ENCODE assay signal across 10 cellular contexts in the genomic region with DNA sequence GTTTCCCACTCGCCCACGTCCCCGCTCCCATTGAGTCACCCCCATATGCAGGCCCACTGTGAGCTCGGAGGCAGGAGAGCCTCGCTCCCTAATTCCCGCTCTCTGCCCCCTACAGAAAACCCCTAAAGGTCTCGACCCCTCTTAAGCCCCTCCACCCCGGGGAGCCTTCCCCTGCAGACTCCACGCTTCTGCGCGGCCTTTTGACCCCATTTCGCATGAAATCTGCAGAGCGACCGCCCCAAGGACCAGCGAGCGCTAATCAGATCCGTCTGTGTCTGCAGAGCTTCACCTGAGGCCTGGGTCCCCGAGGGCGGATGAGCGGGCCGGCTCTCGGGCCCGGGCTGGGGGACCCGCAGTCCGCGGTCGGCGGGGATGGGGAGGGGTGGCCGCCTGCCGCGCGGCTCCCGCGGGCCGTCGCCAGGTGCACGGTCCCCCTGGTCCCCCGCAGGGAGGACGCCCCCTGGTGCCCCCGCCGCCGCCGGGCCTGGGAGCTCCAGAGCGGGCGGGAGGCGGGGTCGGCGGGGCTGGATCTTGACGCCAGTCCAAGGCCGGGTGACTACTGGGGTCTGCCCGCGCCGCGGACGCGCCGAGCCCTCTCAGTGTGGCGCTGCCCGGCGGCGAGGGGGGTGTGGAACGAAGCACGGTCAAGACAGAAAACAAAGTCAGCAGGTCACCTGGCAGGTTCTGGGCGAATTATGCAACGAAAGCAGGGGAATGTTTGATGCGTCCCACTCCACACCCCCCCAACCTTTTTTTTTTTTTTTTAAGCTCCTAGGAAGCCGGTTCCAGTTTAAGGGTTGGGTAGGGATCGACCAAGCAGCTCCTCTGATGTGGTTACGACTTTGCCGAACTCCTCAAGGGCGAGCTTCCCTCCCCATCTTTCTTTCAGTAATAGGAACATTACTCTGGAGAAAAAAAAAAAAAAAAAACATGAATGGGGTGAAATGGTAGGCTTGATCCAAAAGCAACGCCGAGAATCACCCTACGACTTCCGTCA. TPM values are rescaled to one million over a fixed set of nuclear protein-coding genes. Genes with fewer than 3 reads are reported as not detected.
DNase-seq lines count a peak whose midpoint lies in the region; ATAC-seq and TF ChIP-seq lines count a peak whose summit lies in the region.
"Had no signal": no experiment of that assay in that cellular context is flagged by ENCODE, and none has a peak within 500 bp of the region (broad histone marks: within the 10 kb centered on the region; RNA-seq: fewer than 3 reads in every experiment).

No MANE protein-coding gene starts in this region.

- H3K79me1 ChIP-seq in mesendoderm (ENCODE audit: low read length), result no peaks in the 10 kb centered on the region

- no peaks in the 10 kb centered on the region for H3K9me3 ChIP-seq in breast epithelium
- no peaks in the 10 kb centered on the region for H3K9me3 ChIP-seq in tibial artery
- no peaks in the 10 kb centered on the region for H3K9me3 ChIP-seq in T-helper 17 cell (ENCODE audit: control insufficient read depth, low read length, poor library complexity, severe bottlenecking)

- H2BK5ac ChIP-seq in mesendoderm (ENCODE audit: low read length), result no peak overlapping the region

- DNase-seq in breast epithelium (ENCODE audit: low spot score in 2 of 2) (no peak), MCF 10A (ENCODE audit: unreplicated experiment) (no peak), ecto neural progenitor cell (ENCODE audit: low spot score) (peak; percentile 76), mesendoderm (peak; percentile 57), tibial artery (no peak), erythroblast (lab: John Stamatoyannopoulos, UW) (no peak), T-helper 17 cell (no peak)
- DNase-seq in activated naive CD8-positive, alpha-beta T cell treated with anti-CD3 and anti-CD28 coated beads for 36 hours, result no peak
- DNase-seq: activated T-cell treated with anti-CD3 and anti-CD28 coated beads, Interleukin-2, amount 50 U/mL, for 48 hours; NCI-H1436 had no signal

- peak overlapping the region; percentile 79 for H3K4me2 ChIP-seq in mesendoderm (ENCODE audit: low read length)

- H2BK120ac ChIP-seq in mesendoderm (ENCODE audit: low read depth, low read length), result peak overlapping the region; percentile 18

- WGBS in mesendoderm (ENCODE audit: extremely low coverage, insufficient coverage, low lambda C conversion rate), result no CpG with 5 or more reads among the region's 75 CpGs

- H2BK15ac ChIP-seq in mesendoderm (replicated peaks; ENCODE audit: low read depth), result no peak overlapping the region

- H3K27ac Mint-ChIP-seq in MCF 10A (ENCODE audit: low read depth, unreplicated experiment), result no peak overlapping the region
- no peak overlapping the region for H3K27ac Mint-ChIP-seq in activated naive CD8-positive, alpha-beta T cell treated with anti-CD3 and anti-CD28 coated beads for 36 hours
- H3K27ac Mint-ChIP-seq in T-helper 17 cell, result no peak overlapping the region

- no peak for ATAC-seq in T-helper 17 cell

- BruUV-seq in MCF 10A (replicated peaks; lab: Mats Ljungman, UMichigan), result no TSS peak

- H4K8ac ChIP-seq in mesendoderm (ENCODE audit: low read depth, low read length), result peak overlapping the region; percentile 77

- H3K79me2 ChIP-seq in mesendoderm (ENCODE audit: control insufficient read depth, insufficient read depth, low read length), result no peaks in the 10 kb centered on the region

- H3K27me3 Mint-ChIP-seq in MCF 10A (ENCODE audit: insufficient read depth, unreplicated experiment) (no peaks in the 10 kb centered on the region), T-helper 17 cell (peaks cover 69% of the 10 kb centered on the region)
- H3K27me3 Mint-ChIP-seq in activated naive CD8-positive, alpha-beta T cell treated with anti-CD3 and anti-CD28 coated beads for 36 hours, result peaks cover 72% of the 10 kb centered on the region

- H3K56ac ChIP-seq in mesendoderm (ENCODE audit: low read length), result peak overlapping the region; percentile 85

- peak overlapping the region; percentile 6 for H3K18ac ChIP-seq in mesendoderm (ENCODE audit: low read length)

- TF ChIP-seq CTCF in breast epithelium (IDR thresholded peaks at IDR 0.05) (no peak), MCF 10A (IDR thresholded peaks at IDR 0.05; ENCODE audit: unreplicated experiment) (no peak), tibial artery (IDR thresholded peaks at IDR 0.05) (no peak)

- H3K4me3 ChIP-seq in breast epithelium (peak overlapping the region in 2 of 3 donors; percentile 50 to 65), mesendoderm (ENCODE audit: low read length) (peak overlapping the region; percentile 48), tibial artery (peak overlapping the region; percentile 41 to 54)

- no peak overlapping the region for H3K4ac ChIP-seq in mesendoderm (ENCODE audit: low read depth, low read length)

- TF ChIP-seq POLR2A in breast epithelium (IDR thresholded peaks at IDR 0.05), result no peak
- TF ChIP-seq POLR2A in erythroblast (IDR thresholded peaks at IDR 0.05; ENCODE audit: low read length), result no peak

- POLR2A ChIA-PET in MCF 10A (lab: Yijun Ruan, JAX), result interaction anchor here (1.1 kb wide), 1 partner anchor 488 kb away, joined by 3 read pairs; no protein-coding TSS in a partner anchor

- H3K23ac ChIP-seq in mesendoderm (ENCODE audit: low read length), result no peak overlapping the region

- no peak overlapping the region for H3K4me3 Mint-ChIP-seq in MCF 10A (ENCODE audit: unreplicated experiment)
- H3K4me3 Mint-ChIP-seq in activated naive CD8-positive, alpha-beta T cell treated with anti-CD3 and anti-CD28 coated beads for 36 hours, result no peak overlapping the region
- H3K4me3 Mint-ChIP-seq in T-helper 17 cell, result no peak overlapping the region

- H3K36me3 Mint-ChIP-seq in MCF 10A (ENCODE audit: insufficient read depth, unreplicated experiment) (peaks cover 7% of the 10 kb centered on the region), T-helper 17 cell (ENCODE audit: low read depth) (no peaks in the 10 kb centered on the region)
- no peaks in the 10 kb centered on the region for H3K36me3 Mint-ChIP-seq in activated naive CD8-positive, alpha-beta T cell treated with anti-CD3 and anti-CD28 coated beads for 36 hours

- H2AK5ac ChIP-seq in mesendoderm (ENCODE audit: low read length), result no peak overlapping the region

- H4K5ac ChIP-seq in mesendoderm (ENCODE audit: low read length), result no peak overlapping the region

- CTCF ChIA-PET in MCF 10A (lab: Yijun Ruan, JAX), result interaction anchor here (0.6 kb wide), 2 partner anchors 595 to 863 kb away, joined by 4 to 5 read pairs; no protein-coding TSS in a partner anchor

- intact Hi-C loops in breast epithelium (cut with DNase I; ENCODE audit: low total_unique reads), result no loop called here
- intact Hi-C loops in MCF 10A (cut with micrococcal nuclease), result no loop called here
- intact Hi-C loops in tibial artery (cut with DNase I; ENCODE audit: low total_unique reads), result no loop called here

- H3K9me3 Mint-ChIP-seq in MCF 10A (ENCODE audit: unreplicated experiment), result no peaks in the 10 kb centered on the region
- H3K9me3 Mint-ChIP-seq in activated naive CD8-positive, alpha-beta T cell treated with anti-CD3 and anti-CD28 coated beads for 36 hours, result no peaks in the 10 kb centered on the region

- H3K4me1 Mint-ChIP-seq in MCF 10A (ENCODE audit: insufficient read depth, unreplicated experiment), result peaks cover 22% of the 10 kb centered on the region
- H3K4me1 Mint-ChIP-seq in activated naive CD8-positive, alpha-beta T cell treated with anti-CD3 and anti-CD28 coated beads for 36 hours, result no peaks in the 10 kb centered on the region
- H3K4me1 Mint-ChIP-seq in T-helper 17 cell, result peaks cover 2% of the 10 kb centered on the region

- H3K36me3 ChIP-seq in breast epithelium (no peaks in the 10 kb centered on the region), mesendoderm (ENCODE audit: control insufficient read depth, insufficient read depth, low read length) (peaks cover 4% of the 10 kb centered on the region), tibial artery (peaks cover 5 to 19% (median 15%) of the 10 kb centered on the region in 3 donors)

- H3K27me3 ChIP-seq in breast epithelium (peaks cover 0 to 3% of the 10 kb centered on the region in 2 donors), mesendoderm (ENCODE audit: insufficient read depth, low read length, poor library complexity) (no peaks in the 10 kb centered on the region), tibial artery (peaks cover 0 to 7% of the 10 kb centered on the region in 2 donors)

- peak overlapping the region; percentile 56 for H3K9ac ChIP-seq in mesendoderm (ENCODE audit: low read length)

- H3K4me1 ChIP-seq in breast epithelium, result no peaks in the 10 kb centered on the region
- H3K4me1 ChIP-seq in mesendoderm (ENCODE audit: control insufficient read depth, low read depth, low read length), result peaks cover 12% of the 10 kb centered on the region
- H3K4me1 ChIP-seq in tibial artery, result peaks cover 0 to 20% (median 10%) of the 10 kb centered on the region in 4 donors

- peak overlapping the region in 1 of 2 donors; percentile 67 for H3K27ac ChIP-seq in breast epithelium
- H3K27ac ChIP-seq in mesendoderm (ENCODE audit: low read depth, low read length), result no peak overlapping the region
- no peak overlapping the region for H3K27ac ChIP-seq in tibial artery

RNA-seq across cellular contexts. Expression of gene BMP4, which starts 9.9 kb away (rescaled TPM):
- total RNA-seq in breast epithelium (10 to 100 TPM; 17.0 to 51.8 (median 17.7) TPM), MCF 10A (2022) (0.28 and 0.54 TPM in 2 replicates), T-helper 17 cell (not detected)
- 7.8 TPM for polyA plus RNA-seq in mesendoderm (2013, experiment 1 of 2)
- polyA plus RNA-seq in mesendoderm (2013, experiment 2 of 2), result 8.5 TPM
- not detected for total RNA-seq in activated naive CD8-positive, alpha-beta T cell treated with anti-CD3 and anti-CD28 coated beads for 36 hours

Comparison
In these comparisons a context has a peak if more than half of its experiments do, and no peak if none do; other contexts are left out.
1. RNA of gene BMP4, which starts 9.9 kb away (total RNA-seq): 17.0 to 51.8 TPM in breast epithelium; 0.28 to 0.54 TPM in MCF 10A, not detected in T-helper 17 cell and not detected in activated naive CD8-positive, alpha-beta T cell treated with anti-CD3 and anti-CD28 coated beads for 36 hours; every median in the first group is over 10 times any median in the second.
2. DNase-seq: peak in ecto neural progenitor cell (single experiment) and mesendoderm (single experiment); none in breast epithelium (0 of 2), MCF 10A (single experiment), tibial artery (0 of 2), activated naive CD8-positive, alpha-beta T cell treated with anti-CD3 and anti-CD28 coated beads for 36 hours (single experiment), erythroblast (0 of 2) and T-helper 17 cell (0 of 3).
3. Peak in every context shown above with its lines, with median percentiles within 50 percentile points of each other: H3K4me3 ChIP-seq.